In the genomic region with DNA sequence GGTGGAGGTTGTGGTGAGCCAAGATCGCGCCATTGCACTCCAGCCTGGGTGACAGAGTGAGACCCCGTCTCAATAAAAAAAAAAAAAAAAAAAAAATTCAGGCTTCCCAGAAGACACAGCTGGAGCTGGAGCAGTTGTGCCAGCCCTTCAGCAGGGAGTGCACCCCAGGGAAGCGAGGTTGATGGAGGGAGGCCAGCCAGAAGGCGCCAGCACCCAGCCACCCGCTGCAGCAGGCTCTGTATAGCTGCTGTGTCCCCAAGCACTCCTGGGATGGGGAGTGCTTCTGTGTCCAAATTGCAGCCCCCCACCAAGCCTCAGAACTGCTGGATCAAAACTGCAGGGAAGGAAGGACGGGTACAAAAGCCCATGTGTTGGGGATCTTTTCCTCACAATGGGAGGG, we compare ENCODE assay signal across 28 cellular contexts. TPM values are rescaled to one million over a fixed set of nuclear protein-coding genes. Genes with fewer than 3 reads are reported as not detected.
DNase-seq lines count a peak whose midpoint lies in the region; ATAC-seq and TF ChIP-seq lines count a peak whose summit lies in the region.
"Had no signal": no experiment of that assay in that cellular context is flagged by ENCODE, and none has a peak within 500 bp of the region (broad histone marks: within the 10 kb centered on the region; RNA-seq: fewer than 3 reads in every experiment).

No MANE protein-coding gene starts in this region.

- H3K27me3 Mint-ChIP-seq in naive thymus-derived CD8-positive, alpha-beta T cell = peaks cover 0 to 3% (median 0%) of the 10 kb centered on the region in 5 donors
- H3K27me3 Mint-ChIP-seq: IgD-negative memory B cell had no signal

- H3K4me1 Mint-ChIP-seq in naive thymus-derived CD8-positive, alpha-beta T cell = no peaks in the 10 kb centered on the region
- H3K4me1 Mint-ChIP-seq: CD8-positive, alpha-beta memory T cell had no signal

- H3K9me3 Mint-ChIP-seq in naive thymus-derived CD8-positive, alpha-beta T cell = no peaks in the 10 kb centered on the region
- H3K9me3 Mint-ChIP-seq: CD8-positive, alpha-beta memory T cell had no signal

- no peaks in the 10 kb centered on the region for H3K4me1 ChIP-seq in osteoblast (ENCODE audit: insufficient read depth, low read length)
- H3K4me1 ChIP-seq: A549, SJSA1 had no signal

- no peak overlapping the region for H3K4me2 ChIP-seq in osteoblast (ENCODE audit: insufficient read depth, low read length)
- H3K4me2 ChIP-seq: A549, PC-9 had no signal

- H3K27me3 ChIP-seq in layer of hippocampus (ENCODE audit: control insufficient read depth, insufficient read depth, low read length) (no peaks in the 10 kb centered on the region), osteoblast (ENCODE audit: insufficient read depth, low read length) (no peaks in the 10 kb centered on the region)
- H3K27me3 ChIP-seq: SJSA1 had no signal

- H3K4me3 Mint-ChIP-seq in naive thymus-derived CD8-positive, alpha-beta T cell = no peak overlapping the region
- H3K4me3 Mint-ChIP-seq: CD8-positive, alpha-beta memory T cell; IgD-negative memory B cell had no signal

- POLR2A ChIA-PET in naive thymus-derived CD8-positive, alpha-beta T cell (lab: Charles Lee) = no interaction called here

- H4K20me1 ChIP-seq in osteoblast (ENCODE audit: insufficient read depth, low read length) = no peaks in the 10 kb centered on the region

- H3K36me3 Mint-ChIP-seq in naive thymus-derived CD8-positive, alpha-beta T cell = no peaks in the 10 kb centered on the region
- H3K36me3 Mint-ChIP-seq: CD8-positive, alpha-beta memory T cell; IgD-negative memory B cell had no signal

- peak; percentile 12 for DNase-seq in NCI-H1092 (lab: John Stamatoyannopoulos, UW)
- DNase-seq in caudate nucleus (lab: John Stamatoyannopoulos, UW) = peak in 31 of 61 donors; percentile 14 to 71 (median 43)
- DNase-seq in naive thymus-derived CD8-positive, alpha-beta T cell = no peak
- no peak for DNase-seq in osteoblast (ENCODE audit: insufficient read length, low spot score, missing footprints)
- no peak for DNase-seq in NCI-H2081 treated with DMSO at 0.1 percent for 48 hours (lab: John Stamatoyannopoulos, UW)
- DNase-seq: AML-193; C1 segment of cervical spinal cord; Calu3; CD8-positive, alpha-beta memory T cell; DMS79 treated with DMSO at 0.1 percent for 48 hours; GF-D8; NCI-H1048; NCI-H1436; NCI-H187; NCI-H2171 treated with DMSO at 0.1 percent for 48 hours; NCI-H524 treated with DMSO at 0.1 percent for 48 hours; NCI-H82; NK-92 treated with Interleukin-12 subunit alpha and Interleukin-12 subunit beta, amount 100 ng/mL, for 24 hours; PC-9; Right ventricle myocardium superior had no signal

- H3K79me2 ChIP-seq in osteoblast (ENCODE audit: insufficient read depth, low read length) = no peaks in the 10 kb centered on the region

- no peak for TF ChIP-seq CTCF in osteoblast (IDR thresholded peaks at IDR 0.05; ENCODE audit: extremely low read depth, low read depth, low read length)

- no peak overlapping the region for H3K27ac Mint-ChIP-seq in naive thymus-derived CD8-positive, alpha-beta T cell
- H3K27ac Mint-ChIP-seq: CD8-positive, alpha-beta memory T cell; IgD-negative memory B cell had no signal

- no peaks in the 10 kb centered on the region for H3K9me3 ChIP-seq in osteoblast (ENCODE audit: low read depth, low read length)
- H3K9me3 ChIP-seq: A549, SJSA1 had no signal

- H3K27ac ChIP-seq in caudate nucleus (ENCODE audit: low read depth, low read length) = peak overlapping the region; percentile 79
- peak overlapping the region; percentile 53 for H3K27ac ChIP-seq in layer of hippocampus (ENCODE audit: low read depth, low read length)
- peak overlapping the region; percentile 89 for H3K27ac ChIP-seq in temporal lobe (ENCODE audit: low read depth, low read length)
- H3K27ac ChIP-seq in osteoblast (ENCODE audit: low read depth, low read length) = no peak overlapping the region
- H3K27ac ChIP-seq: A549, HL-60, PC-9, SJSA1 had no signal

- no peak overlapping the region for H2AFZ ChIP-seq in osteoblast (ENCODE audit: low read length)
- H2AFZ ChIP-seq: PC-9 had no signal

- ATAC-seq in naive thymus-derived CD8-positive, alpha-beta T cell = no peak
- ATAC-seq: A549, HCT116 had no signal

- no peaks in the 10 kb centered on the region for H3K36me3 ChIP-seq in osteoblast (ENCODE audit: insufficient read depth, low read length)
- H3K36me3 ChIP-seq: SJSA1 had no signal

- no peak overlapping the region for H3K4me3 ChIP-seq in osteoblast (ENCODE audit: insufficient read depth, low read length)
- H3K4me3 ChIP-seq: A549, PC-9, SJSA1 had no signal

RNA-seq across cellular contexts. Expression of a gene that starts 47.8 kb away (rescaled TPM):
- total RNA-seq in temporal lobe (9.8 TPM), osteoblast (under 0.01 TPM in 2 replicates)
- total RNA-seq in naive thymus-derived CD8-positive, alpha-beta T cell = not detected
- polyA plus RNA-seq in naive thymus-derived CD8-positive, alpha-beta T cell = not detected
- total RNA-seq: CD8-positive, alpha-beta memory T cell; RPMI7951; SJSA1 had no signal
- polyA plus RNA-seq: CD8-positive, alpha-beta memory T cell; IgD-negative memory B cell had no signal

Comparison
In these comparisons a context has a peak if more than half of its experiments do, and no peak if none do; other contexts are left out.
1. DNase-seq: peak in NCI-H1092 (single experiment) and caudate nucleus (31 of 61); none in naive thymus-derived CD8-positive, alpha-beta T cell (0 of 10), osteoblast (single experiment) and NCI-H2081 treated with DMSO at 0.1 percent for 48 hours (single experiment).
2. RNA of a gene that starts 47.8 kb away (total RNA-seq): 9.8 TPM in temporal lobe (single experiment); not detected in naive thymus-derived CD8-positive, alpha-beta T cell and under 0.01 TPM in osteoblast; every median in the first group is over 10 times any median in the second.